ENCODE assay signal across 8 cellular contexts in the genomic region with DNA sequence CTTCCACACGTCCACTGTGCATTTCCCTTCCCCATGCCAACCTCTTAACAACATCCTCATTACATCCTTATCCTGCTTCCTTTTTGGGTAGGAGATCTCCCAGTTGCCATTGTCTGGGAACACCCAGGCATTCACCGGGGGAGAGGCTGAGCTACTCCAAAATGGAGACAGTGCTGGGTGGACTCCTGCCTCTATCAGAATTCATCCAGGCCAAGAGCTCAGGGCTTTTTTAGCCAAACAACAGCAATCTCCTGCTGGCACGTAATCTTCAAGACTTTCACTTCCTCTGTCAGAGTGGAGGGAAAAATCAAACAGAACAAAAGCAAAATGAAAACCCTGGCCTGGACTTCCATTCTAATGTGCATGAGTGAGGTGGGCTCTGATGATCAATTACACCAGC.
A peak's percentile ranks its signal among the peaks of the same experiment; 100 is the strongest.
DNase-seq lines count a peak whose midpoint lies in the region; ATAC-seq and TF ChIP-seq lines count a peak whose summit lies in the region.

No MANE protein-coding gene starts in this region.

- H3K27ac ChIP-seq in brain microvascular endothelial cell (peak overlapping the region; percentile 3), smooth muscle cell (ENCODE audit: low read depth) (no peak overlapping the region), foreskin keratinocyte (no peak overlapping the region), hepatocyte (no peak overlapping the region)

- H3K27ac Mint-ChIP-seq in MCF 10A (ENCODE audit: low read depth, unreplicated experiment), result no peak overlapping the region

- H3K79me2 ChIP-seq in smooth muscle cell (ENCODE audit: low read depth) (no peaks in the 10 kb centered on the region), hepatocyte (no peaks in the 10 kb centered on the region)

- H3K36me3 ChIP-seq in brain microvascular endothelial cell (replicated peaks) (peaks cover 2% of the 10 kb centered on the region), smooth muscle cell (ENCODE audit: low read depth) (no peaks in the 10 kb centered on the region), hepatocyte (replicated peaks; ENCODE audit: insufficient read depth, low read depth) (no peaks in the 10 kb centered on the region)

- no peaks in the 10 kb centered on the region for H3K4me1 Mint-ChIP-seq in MCF 10A (ENCODE audit: insufficient read depth, unreplicated experiment)

- H3K27me3 ChIP-seq in brain microvascular endothelial cell (replicated peaks), result no peaks in the 10 kb centered on the region
- peaks cover 6% of the 10 kb centered on the region for H3K27me3 ChIP-seq in smooth muscle cell (ENCODE audit: low read depth)
- peaks cover 13% of the 10 kb centered on the region for H3K27me3 ChIP-seq in foreskin keratinocyte
- no peaks in the 10 kb centered on the region for H3K27me3 ChIP-seq in hepatocyte

- no peaks in the 10 kb centered on the region for H3K27me3 Mint-ChIP-seq in MCF 10A (ENCODE audit: insufficient read depth, unreplicated experiment)

- ATAC-seq in GM19023 (IDR thresholded peaks at IDR 0.05; ENCODE audit: unreplicated experiment) (peak; percentile 70), HG03175 (IDR thresholded peaks at IDR 0.05; ENCODE audit: unreplicated experiment) (peak; percentile 69), sciatic nerve (peak; percentile 4), foreskin keratinocyte (no peak)

- H3K9me3 ChIP-seq in smooth muscle cell (replicated peaks; ENCODE audit: low read depth), result no peaks in the 10 kb centered on the region
- H3K9me3 ChIP-seq in hepatocyte (ENCODE audit: low read depth), result no peaks in the 10 kb centered on the region

- CTCF ChIA-PET in MCF 10A (lab: Yijun Ruan, JAX), result interaction anchor here (0.7 to 0.8 kb wide), 2 partner anchors 11 to 262 kb away, joined by 3 read pairs; no protein-coding TSS in a partner anchor

- H3K4me3 Mint-ChIP-seq in MCF 10A (ENCODE audit: unreplicated experiment), result no peak overlapping the region

- H3K4me2 ChIP-seq in smooth muscle cell (no peak overlapping the region), hepatocyte (no peak overlapping the region)

- in situ Hi-C loops in brain microvascular endothelial cell (cut with HindIII; ENCODE audit: low pct_ligation_motif_present, low sequenced_read_pairs), result no loop called here

- no peaks in the 10 kb centered on the region for H3K36me3 Mint-ChIP-seq in MCF 10A (ENCODE audit: insufficient read depth, unreplicated experiment)

- H3K9me2 ChIP-seq in hepatocyte (replicated peaks; ENCODE audit: insufficient read depth), result no peaks in the 10 kb centered on the region

- 47% methylated on average over 3 of the region's 3 CpGs for WGBS in smooth muscle cell (ENCODE audit: low lambda C conversion rate)
- WGBS in hepatocyte (ENCODE audit: low lambda C conversion rate, missing lambda C conversion rate), result 41% methylated on average over 3 of the region's 3 CpGs

- H3K9me3 Mint-ChIP-seq in MCF 10A (ENCODE audit: unreplicated experiment), result no peaks in the 10 kb centered on the region

- H3K9ac ChIP-seq in smooth muscle cell (ENCODE audit: low read depth), result no peak overlapping the region

- TF ChIP-seq CTCF in brain microvascular endothelial cell (IDR thresholded peaks at IDR 0.05; ENCODE audit: low read depth, low read length, missing control alignments) (no peak), smooth muscle cell (IDR thresholded peaks at IDR 0.05; ENCODE audit: borderline replicate concordance, insufficient read depth, poor library complexity, severe bottlenecking) (no peak), foreskin keratinocyte (conservative IDR thresholded peaks at IDR 0.05) (no peak), hepatocyte (IDR thresholded peaks at IDR 0.05; ENCODE audit: poor library complexity) (no peak), MCF 10A (IDR thresholded peaks at IDR 0.05; ENCODE audit: unreplicated experiment) (no peak)

- H4K20me1 ChIP-seq in smooth muscle cell (ENCODE audit: low read depth) (no peaks in the 10 kb centered on the region), hepatocyte (ENCODE audit: insufficient read depth, poor library complexity, severe bottlenecking) (no peaks in the 10 kb centered on the region)

- POLR2A ChIA-PET in MCF 10A (lab: Yijun Ruan, JAX), result no interaction called here

- H3K4me1 ChIP-seq in smooth muscle cell (ENCODE audit: low read depth), result peaks cover 16% of the 10 kb centered on the region
- no peaks in the 10 kb centered on the region for H3K4me1 ChIP-seq in foreskin keratinocyte
- peaks cover 5% of the 10 kb centered on the region for H3K4me1 ChIP-seq in hepatocyte (ENCODE audit: insufficient read depth)

- intact Hi-C loops in sciatic nerve (cut with DNase I), result no loop called here
- intact Hi-C loops in MCF 10A (cut with micrococcal nuclease), result no loop called here

- H3K4me3 ChIP-seq in brain microvascular endothelial cell (ENCODE audit: low read depth, low read length), result no peak overlapping the region
- H3K4me3 ChIP-seq in smooth muscle cell, result no peak overlapping the region
- H3K4me3 ChIP-seq in hepatocyte, result no peak overlapping the region

- H3F3A ChIP-seq in smooth muscle cell (ENCODE audit: low read depth), result no peaks in the 10 kb centered on the region

- no peak overlapping the region for H2AFZ ChIP-seq in smooth muscle cell (ENCODE audit: low read depth)
- H2AFZ ChIP-seq in hepatocyte, result no peak overlapping the region

- BruUV-seq in MCF 10A (replicated peaks; lab: Mats Ljungman, UMichigan), result no TSS peak

- no peak for DNase-seq in brain microvascular endothelial cell
- DNase-seq in sciatic nerve (ENCODE audit: low spot score), result no peak
- no peak for DNase-seq in smooth muscle cell (lab: John Stamatoyannopoulos, UW; ENCODE audit: unreplicated experiment)
- DNase-seq in foreskin keratinocyte, result no peak
- no peak for DNase-seq in hepatocyte (ENCODE audit: low spot score)
- no peak for DNase-seq in MCF 10A (ENCODE audit: unreplicated experiment)
